9 cellular contexts compared by ENCODE assay signal in genomic region chr17:63445065-63445464, GRCh38. TPM values are rescaled to one million over a fixed set of nuclear protein-coding genes. Genes with fewer than 3 reads are reported as not detected.
A peak's percentile ranks its signal among the peaks of the same experiment; 100 is the strongest.
DNase-seq lines count a peak whose midpoint lies in the region; ATAC-seq and TF ChIP-seq lines count a peak whose summit lies in the region.
"Had no signal": no experiment of that assay in that cellular context is flagged by ENCODE, and none has a peak within 500 bp of the region (broad histone marks: within the 10 kb centered on the region; RNA-seq: fewer than 3 reads in every experiment).

No MANE protein-coding gene starts in this region.

- TF ChIP-seq CTCF in colonic mucosa (IDR thresholded peaks at IDR 0.05): no peak

- DNase-seq in colonic mucosa: peak; percentile 57
- no peak for DNase-seq in naive thymus-derived CD4-positive, alpha-beta T cell
- no peak for DNase-seq in COLO668 (lab: John Stamatoyannopoulos, UW; ENCODE audit: unreplicated experiment)
- DNase-seq in LoVo (ENCODE audit: low spot score): no peak
- DNase-seq: NCI-H1436 had no signal

- peaks cover 0 to 24% (median 0%) of the 10 kb centered on the region in 5 donors for H3K27me3 Mint-ChIP-seq in naive thymus-derived CD4-positive, alpha-beta T cell

- no peak overlapping the region; a peak in 1 of 20 replicates for H3K4me3 ChIP-seq in BLaER1 treated with 17β-estradiol and CSF1 and Interleukin-3, amounts not matched to agents 10 nM and 100 nM
- H3K4me3 ChIP-seq in HUES64 (ENCODE audit: low read length) (peak overlapping the region; percentile 62), colonic mucosa (peak overlapping the region; percentile 78)
- H3K4me3 ChIP-seq in naive thymus-derived CD4-positive, alpha-beta T cell (ENCODE audit: low read length): no peak overlapping the region

- no peak for ATAC-seq in naive thymus-derived CD4-positive, alpha-beta T cell
- ATAC-seq in HG03354 (IDR thresholded peaks at IDR 0.05; ENCODE audit: poor library complexity, severe bottlenecking, unreplicated experiment) (no peak), HG03460 (IDR thresholded peaks at IDR 0.05; ENCODE audit: unreplicated experiment) (no peak)

- peaks cover 38 to 73% (median 51%) of the 10 kb centered on the region in 10 experiments for H3K4me1 ChIP-seq in BLaER1 treated with 17β-estradiol and CSF1 and Interleukin-3, amounts not matched to agents 10 nM and 100 nM
- peaks cover 9% of the 10 kb centered on the region; the same call in 1 of the 2 replicates for H3K4me1 ChIP-seq in HUES64 (ENCODE audit: insufficient read depth, low read length)
- H3K4me1 ChIP-seq in colonic mucosa: no peaks in the 10 kb centered on the region
- H3K4me1 ChIP-seq in naive thymus-derived CD4-positive, alpha-beta T cell (ENCODE audit: control insufficient read depth in 2 of 2, insufficient read depth in 2 of 2, low read length in 2 of 2): peaks cover 17% of the 10 kb centered on the region in 2 donors

- peaks cover 0 to 7% (median 0%) of the 10 kb centered on the region in 5 donors for H3K36me3 Mint-ChIP-seq in naive thymus-derived CD4-positive, alpha-beta T cell

- H3K4me2 ChIP-seq in BLaER1 treated with 17β-estradiol and CSF1 and Interleukin-3, amounts not matched to agents 10 nM and 100 nM: peak overlapping the region in 6 of 11 experiments; percentile 40 to 100 (median 98); a peak in 7 of 22 replicates

- H3K27me3 ChIP-seq in BLaER1 treated with 17β-estradiol and CSF1 and Interleukin-3, amounts not matched to agents 10 nM and 100 nM: peaks cover 0 to 37% (median 24%) of the 10 kb centered on the region in 11 experiments; a peak in 18 of 22 replicates
- H3K27me3 ChIP-seq in HUES64 (ENCODE audit: insufficient read depth, low read length): peaks cover 17% of the 10 kb centered on the region
- H3K27me3 ChIP-seq in colonic mucosa: no peaks in the 10 kb centered on the region
- H3K27me3 ChIP-seq in naive thymus-derived CD4-positive, alpha-beta T cell (ENCODE audit: control insufficient read depth in 2 of 2, insufficient read depth in 2 of 2, low read length in 2 of 2): no peaks in the 10 kb centered on the region

- H4K20me1 ChIP-seq in BLaER1 treated with 17β-estradiol and CSF1 and Interleukin-3, amounts not matched to agents 10 nM and 100 nM: no peaks in the 10 kb centered on the region

- H3K27ac ChIP-seq in BLaER1 treated with 17β-estradiol and CSF1 and Interleukin-3, amounts not matched to agents 10 nM and 100 nM: no peak overlapping the region
- H3K27ac ChIP-seq in HUES64 (ENCODE audit: low read depth, low read length): no peak overlapping the region
- H3K27ac ChIP-seq in colonic mucosa: peak overlapping the region; percentile 75
- H3K27ac ChIP-seq in naive thymus-derived CD4-positive, alpha-beta T cell (ENCODE audit: low read depth, low read length): no peak overlapping the region

- CTCF ChIA-PET in naive thymus-derived CD4-positive, alpha-beta T cell (lab: Charles Lee): interaction anchor here (0.7 to 1.7 kb wide), 3 partner anchors 19 to 170 kb away, joined by 3 to 4 read pairs (median 3); no protein-coding TSS in a partner anchor

- no peaks in the 10 kb centered on the region for H3K9me3 Mint-ChIP-seq in naive thymus-derived CD4-positive, alpha-beta T cell

- POLR2A ChIA-PET in naive thymus-derived CD4-positive, alpha-beta T cell (lab: Charles Lee): interaction anchor here (0.7 to 1.9 kb wide), 3 partner anchors 10 to 396 kb away, joined by 3 to 6 read pairs (median 5); no protein-coding TSS in a partner anchor

- H3K36me3 ChIP-seq in BLaER1 treated with 17β-estradiol and CSF1 and Interleukin-3, amounts not matched to agents 10 nM and 100 nM: no peaks in the 10 kb centered on the region
- H3K36me3 ChIP-seq in HUES64 (ENCODE audit: insufficient read depth, low read length) (no peaks in the 10 kb centered on the region), colonic mucosa (no peaks in the 10 kb centered on the region)
- H3K36me3 ChIP-seq in naive thymus-derived CD4-positive, alpha-beta T cell (ENCODE audit: control insufficient read depth in 2 of 3, insufficient read depth in 3 of 3, low read length in 3 of 3): no peaks in the 10 kb centered on the region

- intact Hi-C loops in colonic mucosa (cut with DNase I): no loop called here
- intact Hi-C loops in naive thymus-derived CD4-positive, alpha-beta T cell (cut with micrococcal nuclease): loop anchor here (5.0 to 10.0 kb wide), 6 partner anchors 60 to 397 kb away; partner anchors contain the start of genes CCDC47 (in 1 of the 2), DCAF7 (in 1 of the 2), DDX42 (in 1 of the 2) and SMARCD2 (in 1 of the 2)

- H3K27ac Mint-ChIP-seq in naive thymus-derived CD4-positive, alpha-beta T cell: peak overlapping the region in 8 of 9 donors; percentile 37 to 86 (median 70)

- no peak overlapping the region for H3K9ac ChIP-seq in BLaER1 treated with 17β-estradiol and CSF1 and Interleukin-3, amounts not matched to agents 10 nM and 100 nM
- H3K9ac ChIP-seq in HUES64 (ENCODE audit: low read depth, low read length) (peak overlapping the region; percentile 45; the same call in 1 of the 2 replicates), colonic mucosa (ENCODE audit: low read depth in 2 of 2, low read length in 2 of 2) (peak overlapping the region; percentile 87 to 96)

- H3K9me3 ChIP-seq in BLaER1 treated with 17β-estradiol and CSF1 and Interleukin-3, amounts not matched to agents 10 nM and 100 nM (replicated peaks in 1 of 11): no peaks in the 10 kb centered on the region
- H3K9me3 ChIP-seq in HUES64 (ENCODE audit: insufficient read depth, low read depth, low read length): no peaks in the 10 kb centered on the region
- no peaks in the 10 kb centered on the region for H3K9me3 ChIP-seq in colonic mucosa
- H3K9me3 ChIP-seq in naive thymus-derived CD4-positive, alpha-beta T cell (ENCODE audit: control insufficient read depth in 2 of 3, low read length in 3 of 3): no peaks in the 10 kb centered on the region

- peak overlapping the region; percentile 65 to 87 (median 72) for H3K4me3 Mint-ChIP-seq in naive thymus-derived CD4-positive, alpha-beta T cell

- WGBS in HUES64: 67% methylated on average over 7 of the region's 7 CpGs

- H3K4me1 Mint-ChIP-seq in naive thymus-derived CD4-positive, alpha-beta T cell: peaks cover 20 to 41% (median 33%) of the 10 kb centered on the region in 7 donors

RNA-seq across cellular contexts. Expression of gene CYB561, which starts 1.0 kb away (rescaled TPM):
- polyA plus RNA-seq in HUES64 (2013, experiment 1 of 2): 13.2 TPM
- polyA plus RNA-seq in HUES64 (2013, experiment 2 of 2): 12.5 TPM
- total RNA-seq in colonic mucosa: 10 to 100 TPM; 60.1 to 90.6 TPM
- total RNA-seq in naive thymus-derived CD4-positive, alpha-beta T cell: 10 to 100 TPM in 3 of 5 experiments, 1 to 10 TPM in 2; 5.0 to 20.4 (median 11.0) TPM
- 1 to 10 TPM; 1.9 to 3.0 TPM for polyA plus RNA-seq in naive thymus-derived CD4-positive, alpha-beta T cell

RNA-seq across cellular contexts. Expression of gene ACE, which starts 31.8 kb away (rescaled TPM):
- polyA plus RNA-seq in HUES64 (2013, experiment 1 of 2): 1.2 TPM
- polyA plus RNA-seq in HUES64 (2013, experiment 2 of 2): 1.3 TPM
- 10 to 100 TPM; 38.3 to 45.2 TPM for total RNA-seq in colonic mucosa
- total RNA-seq in naive thymus-derived CD4-positive, alpha-beta T cell: 10 to 100 TPM in 1 of 5 experiments, 1 to 10 TPM in 2, under 1 TPM in 2; 0.73 to 14.4 (median 2.3) TPM
- polyA plus RNA-seq in naive thymus-derived CD4-positive, alpha-beta T cell: not detected

Comparison
In these comparisons a context has a peak if more than half of its experiments do, and no peak if none do; other contexts are left out.
1. H3K4me3 ChIP-seq: peak in HUES64 (single experiment) and colonic mucosa (single experiment); none in BLaER1 treated with 17β-estradiol and CSF1 and Interleukin-3, amounts not matched to agents 10 nM and 100 nM (0 of 10) and naive thymus-derived CD4-positive, alpha-beta T cell (single experiment).
2. H3K9ac ChIP-seq: peak in HUES64 (single experiment) and colonic mucosa (2 of 2); none in BLaER1 treated with 17β-estradiol and CSF1 and Interleukin-3, amounts not matched to agents 10 nM and 100 nM (0 of 11).